19 cellular contexts compared by ENCODE assay signal in the genomic region with DNA sequence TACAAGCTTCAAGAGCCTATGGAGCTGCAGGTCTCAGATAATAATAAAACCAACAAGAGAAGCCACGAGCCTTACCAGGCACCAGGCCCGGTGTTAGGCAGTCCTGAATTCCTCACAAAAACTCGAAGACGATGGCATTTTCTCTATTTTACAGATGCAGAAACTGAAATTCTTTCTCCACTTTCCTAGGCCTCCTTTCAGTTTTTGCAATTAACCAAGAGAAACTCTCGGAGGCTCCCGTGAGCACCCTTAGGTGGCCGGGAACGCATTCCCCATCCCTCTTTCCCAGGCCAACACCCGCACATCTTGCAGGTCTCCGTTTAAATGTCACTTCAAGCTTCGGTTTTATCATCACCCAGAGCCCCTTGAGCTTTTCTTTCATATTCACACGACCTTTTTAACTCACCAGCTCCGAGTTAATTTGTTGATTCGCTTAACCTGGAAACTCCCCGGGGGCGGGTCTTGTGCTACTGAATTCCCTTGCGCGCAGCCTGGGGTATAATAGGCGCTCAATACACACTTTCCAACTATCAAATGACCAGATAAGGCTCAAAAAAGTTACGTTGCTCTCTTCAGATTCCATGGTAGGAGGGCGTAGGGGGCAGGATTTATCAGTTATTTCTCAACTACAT. TPM values are rescaled to one million over a fixed set of nuclear protein-coding genes. Genes with fewer than 3 reads are reported as not detected.
DNase-seq lines count a peak whose midpoint lies in the region; ATAC-seq, FAIRE-seq and TF ChIP-seq lines count a peak whose summit lies in the region.
"Had no signal": no experiment of that assay in that cellular context is flagged by ENCODE, and none has a peak within 500 bp of the region (broad histone marks: within the 10 kb centered on the region; RNA-seq: fewer than 3 reads in every experiment).

No MANE protein-coding gene starts in this region.

- TF ChIP-seq CTCF in DOHH2 (IDR thresholded peaks at IDR 0.05; ENCODE audit: low read depth, low read length, poor library complexity, severe bottlenecking) = no peak
- TF ChIP-seq CTCF in H9 (conservative IDR thresholded peaks at IDR 0.05) = no peak
- TF ChIP-seq CTCF in nephron (IDR thresholded peaks at IDR 0.05; ENCODE audit: unreplicated experiment in 3 of 3) = no peak

- H3K9me3 Mint-ChIP-seq in H9 = peaks cover 0 to 3% of the 10 kb centered on the region in 2 experiments; a peak in 1 of 5 replicates
- no peaks in the 10 kb centered on the region for H3K9me3 Mint-ChIP-seq in activated naive CD8-positive, alpha-beta T cell (ENCODE audit: low read depth)
- no peaks in the 10 kb centered on the region for H3K9me3 Mint-ChIP-seq in nephron

- H3K27ac Mint-ChIP-seq in H9 (no peak overlapping the region), nephron (no peak overlapping the region)
- H3K27ac Mint-ChIP-seq in activated naive CD8-positive, alpha-beta T cell = no peak overlapping the region

- no peak overlapping the region for H2AFZ ChIP-seq in H9 (ENCODE audit: low read length)
- H2AFZ ChIP-seq: parathyroid adenoma had no signal

- no peak overlapping the region for H2BK5ac ChIP-seq in H9 (ENCODE audit: insufficient read length, low read length)

- H3K79me2 ChIP-seq in DOHH2 (ENCODE audit: control insufficient read depth, low read length) (no peaks in the 10 kb centered on the region), H9 (ENCODE audit: insufficient read depth, low read length) (no peaks in the 10 kb centered on the region)
- H3K79me2 ChIP-seq: parathyroid adenoma had no signal

- H3K23ac ChIP-seq in H9 (ENCODE audit: insufficient read length, low read depth, low read length) = no peak overlapping the region

- H3K56ac ChIP-seq in H9 (ENCODE audit: insufficient read length, low read depth, low read length) = no peak overlapping the region

- H3T11ph ChIP-seq in H9 (ENCODE audit: low read length) = no peak overlapping the region

- DNase-seq in H9 = peak; percentile 71
- DNase-seq in KBM-7 = no peak
- no peak for DNase-seq in small intestine
- DNase-seq in NCI-H1092 treated with DMSO at 0.1 percent for 48 hours (lab: John Stamatoyannopoulos, UW) = no peak
- DNase-seq: activated gamma-delta T cell, caudate nucleus, DMS79, gastrocnemius medialis, midbrain, NCI-H226 had no signal

- H3K9me2 ChIP-seq in DOHH2 (replicated peaks; ENCODE audit: control insufficient read depth, low read length) = no peaks in the 10 kb centered on the region

- H4K91ac ChIP-seq in H9 (ENCODE audit: insufficient read length, low read depth, low read length) = no peak overlapping the region

- no peak overlapping the region for H4K8ac ChIP-seq in H9 (replicated peaks; ENCODE audit: insufficient read length, low read depth, low read length)

- H3K18ac ChIP-seq in H9 (ENCODE audit: insufficient read length, low read depth, low read length) = no peak overlapping the region

- H3K36me3 Mint-ChIP-seq in H9 (ENCODE audit: insufficient read depth in 1 of 3, low read depth in 3 of 3) (no peaks in the 10 kb centered on the region), nephron (ENCODE audit: low read depth) (no peaks in the 10 kb centered on the region)
- no peaks in the 10 kb centered on the region for H3K36me3 Mint-ChIP-seq in activated naive CD8-positive, alpha-beta T cell

- no peak for ATAC-seq in HG03108 (IDR thresholded peaks at IDR 0.05; ENCODE audit: unreplicated experiment)
- ATAC-seq: gastrocnemius medialis had no signal

- H3F3A ChIP-seq in DOHH2 (ENCODE audit: control insufficient read depth, insufficient read depth) = no peaks in the 10 kb centered on the region

- no peak overlapping the region for H4K5ac ChIP-seq in H9 (ENCODE audit: insufficient read length, low read depth, low read length)

- no peak for FAIRE-seq in small intestine (lab: Jason Lieb, UNC)
- FAIRE-seq: GM12891, islet of Langerhans had no signal

- peak overlapping the region; percentile 73 for H3K4me3 ChIP-seq in DOHH2 (ENCODE audit: low read length)
- no peak overlapping the region for H3K4me3 ChIP-seq in small intestine (ENCODE audit: low read depth in 1 of 2, low read length in 2 of 2)
- H3K4me3 ChIP-seq: gastrocnemius medialis had no signal

- H3K23me2 ChIP-seq in H9 (ENCODE audit: insufficient read length, low read depth, low read length, poor library complexity, severe bottlenecking) = peaks cover 11% of the 10 kb centered on the region

- H3K4ac ChIP-seq in H9 (ENCODE audit: low read depth, low read length) = no peak overlapping the region

- H3K36me3 ChIP-seq in DOHH2 (ENCODE audit: control insufficient read depth, low read length) (no peaks in the 10 kb centered on the region), small intestine (ENCODE audit: control insufficient read depth in 2 of 2, insufficient read depth in 2 of 2, low read length in 2 of 2) (no peaks in the 10 kb centered on the region)
- H3K36me3 ChIP-seq: gastrocnemius medialis had no signal

- no CpG with 5 or more reads among the region's 21 CpGs for WGBS in H9 (ENCODE audit: extremely low coverage, insufficient read length, low lambda C conversion rate)
- 12 to 22% (median 16%) methylated on average over 21 of the region's 21 CpGs for WGBS in small intestine, 3 donors

- no peak overlapping the region for H2AK5ac ChIP-seq in H9 (ENCODE audit: insufficient read length, low read length)

- H3K4me1 ChIP-seq in DOHH2 (ENCODE audit: control insufficient read depth, low read length) (peaks cover 35% of the 10 kb centered on the region), H9 (ENCODE audit: insufficient read depth, low read length) (peaks cover 9% of the 10 kb centered on the region), small intestine (ENCODE audit: control insufficient read depth in 2 of 2, insufficient read depth in 1 of 2, low read depth in 1 of 2, low read length in 1 of 2) (peaks cover 2 to 3% of the 10 kb centered on the region in 2 donors)
- H3K4me1 ChIP-seq: parathyroid adenoma had no signal

- no peak overlapping the region for H3K14ac ChIP-seq in H9 (ENCODE audit: insufficient read depth, low read length)

- H2BK120ac ChIP-seq in H9 (ENCODE audit: low read depth, low read length, poor library complexity, severe bottlenecking) = no peak overlapping the region

- H3K27me3 Mint-ChIP-seq in H9 (ENCODE audit: low read depth) = peaks cover 97% of the 10 kb centered on the region
- peaks cover 51% of the 10 kb centered on the region for H3K27me3 Mint-ChIP-seq in activated naive CD8-positive, alpha-beta T cell
- H3K27me3 Mint-ChIP-seq in nephron (ENCODE audit: low read depth) = peaks cover 89% of the 10 kb centered on the region

- H3K9me3 ChIP-seq in DOHH2 (ENCODE audit: control insufficient read depth, insufficient read depth, low read length) (no peaks in the 10 kb centered on the region), H9 (ENCODE audit: control insufficient read depth, low read depth, low read length) (no peaks in the 10 kb centered on the region), small intestine (ENCODE audit: control insufficient read depth, low read depth) (no peaks in the 10 kb centered on the region)
- H3K9me3 ChIP-seq: gastrocnemius medialis had no signal

- in situ Hi-C loops in KBM-7 (cut with MboI; ENCODE audit: low pct_unique_long_range_greater_than_20kb, low sequenced_read_pairs) = no loop called here

- no peaks in the 10 kb centered on the region for H3K79me1 ChIP-seq in H9 (ENCODE audit: insufficient read depth, low read depth, low read length, poor library complexity, severe bottlenecking)

- H4K20me1 ChIP-seq in DOHH2 (ENCODE audit: control insufficient read depth, insufficient read depth, low read depth, low read length) (no peaks in the 10 kb centered on the region), H9 (ENCODE audit: control insufficient read depth, insufficient read depth, insufficient read length) (peaks cover 3% of the 10 kb centered on the region)

- H3K27me3 ChIP-seq in DOHH2 (ENCODE audit: control insufficient read depth, low read length) (peaks cover 86% of the 10 kb centered on the region), H9 (ENCODE audit: insufficient read depth, low read length) (peaks cover 82% of the 10 kb centered on the region), small intestine (ENCODE audit: control insufficient read depth in 2 of 2, insufficient read depth in 2 of 2, low read length in 2 of 2) (peaks cover 0 to 33% of the 10 kb centered on the region in 2 donors)

- no peak overlapping the region for H2BK12ac ChIP-seq in H9 (ENCODE audit: insufficient read length, low read depth, low read length)

- H3K4me2 ChIP-seq in DOHH2 (ENCODE audit: low read length) = peak overlapping the region; percentile 78
- H3K4me2 ChIP-seq in H9 (ENCODE audit: insufficient read depth, insufficient read length, low read length) = peak overlapping the region; percentile 36

- H3K27ac ChIP-seq in DOHH2 (ENCODE audit: low read depth, low read length) (no peak overlapping the region), H9 (ENCODE audit: insufficient read length, low read depth, low read length) (no peak overlapping the region), small intestine (ENCODE audit: low read depth in 1 of 2, low read length in 1 of 2) (no peak overlapping the region)
- H3K27ac ChIP-seq: gastrocnemius medialis, parathyroid adenoma, VCaP had no signal

- H2BK15ac ChIP-seq in H9 (ENCODE audit: low read depth, low read length) = no peak overlapping the region

- H3K4me1 Mint-ChIP-seq in H9 (peaks cover 52 to 64% of the 10 kb centered on the region in 2 experiments), nephron (peaks cover 10% of the 10 kb centered on the region)
- H3K4me1 Mint-ChIP-seq in activated naive CD8-positive, alpha-beta T cell (ENCODE audit: low read depth) = peaks cover 34% of the 10 kb centered on the region

- H3K4me3 Mint-ChIP-seq in H9 (peak overlapping the region; percentile 25 to 71; a peak in 4 of 5 replicates), nephron (peak overlapping the region; percentile 8 to 50 (median 41))
- H3K4me3 Mint-ChIP-seq in activated naive CD8-positive, alpha-beta T cell = peak overlapping the region; percentile 93

- H2BK20ac ChIP-seq in H9 (ENCODE audit: low read depth, low read length, poor library complexity, severe bottlenecking) = no peak overlapping the region

- no peak overlapping the region for H3K9ac ChIP-seq in H9 (ENCODE audit: extremely low read depth, insufficient read length, low read length)
- H3K9ac ChIP-seq: parathyroid adenoma had no signal

RNA-seq across cellular contexts. Expression of gene GSX2, which starts 6.2 kb away (rescaled TPM):
- total RNA-seq in H9 (2021) = not detected in 2 replicates
- polyA plus RNA-seq in small intestine = not detected
- total RNA-seq: gastrocnemius medialis had no signal
- polyA plus RNA-seq: BJ had no signal

RNA-seq across cellular contexts. Expression of gene CHIC2, which starts 29.3 kb away (rescaled TPM):
- 8.2 and 9.8 TPM in 2 replicates for total RNA-seq in H9 (2021)
- polyA plus RNA-seq in small intestine = 10 to 100 TPM; 12.5 to 20.7 (median 18.9) TPM

Comparison
In these comparisons a context has a peak if more than half of its experiments do, and no peak if none do; other contexts are left out.
1. H3K4me3 Mint-ChIP-seq: peak in every context shown above with its lines; median percentile 93 in activated naive CD8-positive, alpha-beta T cell; 48 in H9; 41 in nephron.